ENCODE assay signal across 8 cellular contexts in the genomic region with DNA sequence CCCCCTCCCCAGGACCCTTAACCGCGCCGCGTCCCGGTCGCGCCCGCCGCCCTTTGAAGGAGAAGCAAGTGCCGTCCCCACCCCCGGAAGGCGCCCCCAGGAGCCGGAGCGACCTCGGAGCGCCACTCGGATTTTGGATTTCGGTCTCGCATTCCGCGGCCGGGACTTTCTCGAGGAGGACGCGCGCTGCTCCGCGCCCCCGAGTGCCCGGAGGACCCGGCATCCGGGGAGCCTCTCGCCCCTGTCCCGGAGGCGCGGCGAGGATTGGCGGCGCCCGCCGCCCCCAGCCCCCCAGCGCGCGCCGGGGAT. TPM values are rescaled to one million over a fixed set of nuclear protein-coding genes. Genes with fewer than 3 reads are reported as not detected.
DNase-seq lines count a peak whose midpoint lies in the region; ATAC-seq and TF ChIP-seq lines count a peak whose summit lies in the region.

No MANE protein-coding gene starts in this region.

- peak overlapping the region; percentile 79 for H3K4me3 Mint-ChIP-seq in activated CD8-positive, alpha-beta T cell treated with anti-CD3 and anti-CD28 coated beads, Interleukin-2, amount 10 ng/mL, durations not matched to agents 7 days and 5 days
- peak overlapping the region; percentile 90 for H3K4me3 Mint-ChIP-seq in stimulated activated effector memory CD8-positive, alpha-beta T cell treated with anti-CD3 and anti-CD28 coated beads, Interleukin-12 subunit alpha, Interleukin-12 subunit beta, amount 100 ng/mL, for 72 hours

- H3K4me3 ChIP-seq in HFF-Myc (replicated peaks; ENCODE audit: low read depth, low read length): peak overlapping the region; percentile 77
- H3K4me3 ChIP-seq in iPS-11a (ENCODE audit: low read depth, low read length): peak overlapping the region; percentile 79

- no peak for ATAC-seq in activated CD8-positive, alpha-beta T cell treated with anti-CD3 and anti-CD28 coated beads, Interleukin-2, amount 10 ng/mL, durations not matched to agents 7 days and 5 days
- ATAC-seq in stimulated activated effector memory CD8-positive, alpha-beta T cell treated with anti-CD3 and anti-CD28 coated beads, Interleukin-12 subunit alpha, Interleukin-12 subunit beta, amount 100 ng/mL, for 72 hours: no peak
- no peak for ATAC-seq in HG03025 (IDR thresholded peaks at IDR 0.05; ENCODE audit: low FRiP score, unreplicated experiment)
- ATAC-seq in HG03378 (IDR thresholded peaks at IDR 0.05; ENCODE audit: unreplicated experiment): no peak

- CTCF ChIA-PET in activated CD8-positive, alpha-beta T cell treated with anti-CD3 and anti-CD28 coated beads, Interleukin-2, amount 10 ng/mL, durations not matched to agents 7 days and 5 days (lab: Charles Lee): interaction anchor here (0.9 kb wide), 1 partner anchor 12 kb away, joined by 3 read pairs; no protein-coding TSS in a partner anchor
- CTCF ChIA-PET in GM10248 (lab: Yijun Ruan, JAX): no interaction called here

- no peaks in the 10 kb centered on the region for H3K9me3 Mint-ChIP-seq in activated CD8-positive, alpha-beta T cell treated with anti-CD3 and anti-CD28 coated beads, Interleukin-2, amount 10 ng/mL, durations not matched to agents 7 days and 5 days (ENCODE audit: insufficient read depth)
- no peaks in the 10 kb centered on the region for H3K9me3 Mint-ChIP-seq in stimulated activated effector memory CD8-positive, alpha-beta T cell treated with anti-CD3 and anti-CD28 coated beads, Interleukin-12 subunit alpha, Interleukin-12 subunit beta, amount 100 ng/mL, for 72 hours

- no peak for TF ChIP-seq CTCF in HFF-Myc (IDR thresholded peaks at IDR 0.05; ENCODE audit: low read depth, low read length, missing control alignments)
- no peak for TF ChIP-seq CTCF in GM10248 (IDR thresholded peaks at IDR 0.05; ENCODE audit: control extremely low read depth, extremely low read depth, low read depth, missing control alignments)

- DNase-seq in HFF-Myc (ENCODE audit: extremely low read depth, low read depth) (no peak), GM10248 (ENCODE audit: extremely low spot score) (no peak)
- no peak for DNase-seq in activated CD8-positive, alpha-beta T cell treated with anti-CD3 and anti-CD28 coated beads, Interleukin-2, amount 10 ng/mL, durations not matched to agents 7 days and 5 days
- no peak for DNase-seq in stimulated activated effector memory CD8-positive, alpha-beta T cell treated with anti-CD3 and anti-CD28 coated beads, Interleukin-12 subunit alpha, Interleukin-12 subunit beta, amount 100 ng/mL, for 72 hours (ENCODE audit: low spot score in 2 of 2)
- DNase-seq in activated CD4-positive, alpha-beta T cell treated with anti-CD3 and anti-CD28 coated beads for 48 hours: no peak

- H3K36me3 Mint-ChIP-seq in activated CD8-positive, alpha-beta T cell treated with anti-CD3 and anti-CD28 coated beads, Interleukin-2, amount 10 ng/mL, durations not matched to agents 7 days and 5 days (ENCODE audit: low read depth): peaks cover 29% of the 10 kb centered on the region
- H3K36me3 Mint-ChIP-seq in stimulated activated effector memory CD8-positive, alpha-beta T cell treated with anti-CD3 and anti-CD28 coated beads, Interleukin-12 subunit alpha, Interleukin-12 subunit beta, amount 100 ng/mL, for 72 hours: peaks cover 66% of the 10 kb centered on the region

- no peaks in the 10 kb centered on the region for H3K27me3 Mint-ChIP-seq in activated CD8-positive, alpha-beta T cell treated with anti-CD3 and anti-CD28 coated beads, Interleukin-2, amount 10 ng/mL, durations not matched to agents 7 days and 5 days (ENCODE audit: low read depth)

- H3K4me1 Mint-ChIP-seq in activated CD8-positive, alpha-beta T cell treated with anti-CD3 and anti-CD28 coated beads, Interleukin-2, amount 10 ng/mL, durations not matched to agents 7 days and 5 days (ENCODE audit: low read depth): peaks cover 14% of the 10 kb centered on the region
- peaks cover 11% of the 10 kb centered on the region for H3K4me1 Mint-ChIP-seq in stimulated activated effector memory CD8-positive, alpha-beta T cell treated with anti-CD3 and anti-CD28 coated beads, Interleukin-12 subunit alpha, Interleukin-12 subunit beta, amount 100 ng/mL, for 72 hours

- peak overlapping the region; percentile 83 for H3K27ac Mint-ChIP-seq in activated CD8-positive, alpha-beta T cell treated with anti-CD3 and anti-CD28 coated beads, Interleukin-2, amount 10 ng/mL, durations not matched to agents 7 days and 5 days
- H3K27ac Mint-ChIP-seq in stimulated activated effector memory CD8-positive, alpha-beta T cell treated with anti-CD3 and anti-CD28 coated beads, Interleukin-12 subunit alpha, Interleukin-12 subunit beta, amount 100 ng/mL, for 72 hours: peak overlapping the region; percentile 63

- POLR2A ChIA-PET in activated CD8-positive, alpha-beta T cell treated with anti-CD3 and anti-CD28 coated beads, Interleukin-2, amount 10 ng/mL, durations not matched to agents 7 days and 5 days (lab: Charles Lee): interaction anchor here (0.5 to 1.0 kb wide), 2 partner anchors 10 to 19 kb away, joined by 3 read pairs; partner anchors contain the start of gene CIRBP
- POLR2A ChIA-PET in GM10248 (lab: Yijun Ruan, JAX): no interaction called here

RNA-seq across cellular contexts. Expression of gene MIDN, which starts 1.6 kb away (rescaled TPM):
- total RNA-seq in activated CD8-positive, alpha-beta T cell treated with anti-CD3 and anti-CD28 coated beads, Interleukin-2, amount 10 ng/mL, durations not matched to agents 7 days and 5 days: 10 to 100 TPM; 88.4 to 94.3 TPM

RNA-seq across cellular contexts. Expression of gene ATP5F1D, which starts 8.4 kb away (rescaled TPM):
- total RNA-seq in activated CD8-positive, alpha-beta T cell treated with anti-CD3 and anti-CD28 coated beads, Interleukin-2, amount 10 ng/mL, durations not matched to agents 7 days and 5 days: 100 to 1,000 TPM; 209 to 222 TPM

RNA-seq across cellular contexts. Expression of gene CBARP, which starts 12.1 kb away (rescaled TPM):
- under 1 TPM in 1 of 2 experiments, not detected in 1; 0.10 TPM for total RNA-seq in activated CD8-positive, alpha-beta T cell treated with anti-CD3 and anti-CD28 coated beads, Interleukin-2, amount 10 ng/mL, durations not matched to agents 7 days and 5 days

RNA-seq across cellular contexts. Expression of gene CIRBP, which starts 19.2 kb away (rescaled TPM):
- 100 to 1,000 TPM; 172 to 195 TPM for total RNA-seq in activated CD8-positive, alpha-beta T cell treated with anti-CD3 and anti-CD28 coated beads, Interleukin-2, amount 10 ng/mL, durations not matched to agents 7 days and 5 days

RNA-seq across cellular contexts. Expression of gene FAM174C, which starts 25.4 kb away (rescaled TPM):
- total RNA-seq in activated CD8-positive, alpha-beta T cell treated with anti-CD3 and anti-CD28 coated beads, Interleukin-2, amount 10 ng/mL, durations not matched to agents 7 days and 5 days: 10 to 100 TPM; 57.1 TPM
